Comparison of ENCODE assay signal across 22 cellular contexts in genomic region chr11:86932942-86933875, GRCh38. TPM values are rescaled to one million over a fixed set of nuclear protein-coding genes. Genes with fewer than 3 reads are reported as not detected.
A peak's percentile ranks its signal among the peaks of the same experiment; 100 is the strongest.
DNase-seq lines count a peak whose midpoint lies in the region; TF ChIP-seq lines count a peak whose summit lies in the region.
"Had no signal": no experiment of that assay in that cellular context is flagged by ENCODE, and none has a peak within 500 bp of the region (broad histone marks: within the 10 kb centered on the region; RNA-seq: fewer than 3 reads in every experiment).

No MANE protein-coding gene starts in this region.

- H3K36me3 Mint-ChIP-seq in nephron progenitor cell (ENCODE audit: low read depth): peaks cover 26% of the 10 kb centered on the region
- H3K36me3 Mint-ChIP-seq: memory B cell, natural killer cell had no signal

- H3K4me1 Mint-ChIP-seq in nephron progenitor cell: peaks cover 80% of the 10 kb centered on the region

- TF ChIP-seq POLR2A in uterus (IDR thresholded peaks at IDR 0.05): no peak

- H3K27ac ChIP-seq in cardiac muscle cell (peak overlapping the region; percentile 36), brain microvascular endothelial cell (peak overlapping the region; percentile 73), uterus (peak overlapping the region; percentile 65 to 68)
- H3K27ac ChIP-seq: psoas muscle had no signal

- intact Hi-C loops in cardiac septum (cut with DNase I): loop anchor here (10.0 kb wide), 1 partner anchor 492 kb away; no protein-coding TSS in a partner anchor
- intact Hi-C loops in uterus (cut with DNase I; ENCODE audit: low total_unique reads): no loop called here

- H3K36me3 ChIP-seq in cardiac muscle cell (no peaks in the 10 kb centered on the region), brain microvascular endothelial cell (replicated peaks) (no peaks in the 10 kb centered on the region), uterus (no peaks in the 10 kb centered on the region)
- H3K36me3 ChIP-seq: BE2C, upper lobe of left lung had no signal

- no peak for TF ChIP-seq CTCF in cardiac muscle cell (IDR thresholded peaks at IDR 0.05; ENCODE audit: low read depth, low read length)
- TF ChIP-seq CTCF in brain microvascular endothelial cell (IDR thresholded peaks at IDR 0.05; ENCODE audit: low read depth, low read length, missing control alignments): no peak
- TF ChIP-seq CTCF in nephron progenitor cell (IDR thresholded peaks at IDR 0.05): no peak
- no peak for TF ChIP-seq CTCF in uterus (IDR thresholded peaks at IDR 0.05)

- no peaks in the 10 kb centered on the region for H3K27me3 ChIP-seq in cardiac muscle cell
- no peaks in the 10 kb centered on the region for H3K27me3 ChIP-seq in brain microvascular endothelial cell (replicated peaks)
- no peaks in the 10 kb centered on the region for H3K27me3 ChIP-seq in uterus
- H3K27me3 ChIP-seq: BE2C, upper lobe of left lung had no signal

- H3K4me3 Mint-ChIP-seq in nephron progenitor cell: peak overlapping the region; percentile 43
- H3K4me3 Mint-ChIP-seq: dendritic cell treated with granulocyte-macrophage colony-stimulating factor and Interleukin-4, amounts not matched to agents 40 ng/mL and 50 ng/mL, for 4 days; memory B cell; natural killer cell had no signal

- DNase-seq in cardiac muscle cell (ENCODE audit: low read depth in 1 of 2, low spot score in 1 of 2): no peak
- no peak for DNase-seq in cardiac septum (ENCODE audit: low spot score)
- no peak for DNase-seq in brain microvascular endothelial cell
- DNase-seq in nephron progenitor cell: no peak
- no peak for DNase-seq in uterus
- no peak for DNase-seq in NCI-H524 treated with DMSO at 0.1 percent for 48 hours (lab: John Stamatoyannopoulos, UW)
- DNase-seq in NCI-H1105 treated with DMSO at 0.1 percent for 48 hours (lab: John Stamatoyannopoulos, UW): no peak
- no peak for DNase-seq in DMS153 (lab: John Stamatoyannopoulos, UW)
- DNase-seq: BE2C; DND-41; H7; hippocampal formation; natural killer cell; NCI-H1105; NCI-H510A treated with DMSO at 0.1 percent for 48 hours; psoas muscle; stimulated activated CD4-positive, alpha-beta T cell treated with anti-CD3 and anti-CD28 coated beads, Interleukin-4, amount 100 ng/mL, for 1 hour; stimulated activated naive CD8-positive, alpha-beta T cell treated with anti-CD3 and anti-CD28 coated beads, Interleukin-15, Interleukin-2, amounts not matched to agents 100 U/mL and 50 U/mL, for 24 hours; upper lobe of left lung had no signal

- no peaks in the 10 kb centered on the region for H3K27me3 Mint-ChIP-seq in nephron progenitor cell (ENCODE audit: low read depth, poor library complexity)

- in situ Hi-C loops in brain microvascular endothelial cell (cut with HindIII; ENCODE audit: low pct_ligation_motif_present, low sequenced_read_pairs): loop anchor here (25.0 kb wide), 1 partner anchor 354 kb away; no protein-coding TSS in a partner anchor

- H3K9me3 ChIP-seq in cardiac muscle cell (ENCODE audit: low read depth): no peaks in the 10 kb centered on the region
- H3K9me3 ChIP-seq in uterus: no peaks in the 10 kb centered on the region
- H3K9me3 ChIP-seq: BE2C, psoas muscle, upper lobe of left lung had no signal

- peaks cover 5% of the 10 kb centered on the region for H3K9me3 Mint-ChIP-seq in nephron progenitor cell
- H3K9me3 Mint-ChIP-seq: dendritic cell treated with granulocyte-macrophage colony-stimulating factor and Interleukin-4, amounts not matched to agents 40 ng/mL and 50 ng/mL, for 4 days; memory B cell; natural killer cell had no signal

- H3K4me3 ChIP-seq in cardiac muscle cell: no peak overlapping the region
- H3K4me3 ChIP-seq in brain microvascular endothelial cell (ENCODE audit: low read depth, low read length): no peak overlapping the region
- no peak overlapping the region for H3K4me3 ChIP-seq in uterus
- H3K4me3 ChIP-seq: psoas muscle, smooth muscle cell, upper lobe of left lung had no signal

- H3K27ac Mint-ChIP-seq in nephron progenitor cell: peak overlapping the region; percentile 97
- H3K27ac Mint-ChIP-seq: dendritic cell treated with granulocyte-macrophage colony-stimulating factor and Interleukin-4, amounts not matched to agents 40 ng/mL and 50 ng/mL, for 4 days had no signal

- H3K4me1 ChIP-seq in cardiac muscle cell (ENCODE audit: low read depth) (peaks cover 50% of the 10 kb centered on the region), uterus (peaks cover 7% of the 10 kb centered on the region in 2 donors)
- H3K4me1 ChIP-seq: BE2C had no signal

RNA-seq across cellular contexts. Expression of gene FZD4, which starts 22.0 kb away (rescaled TPM):
- total RNA-seq in cardiac muscle cell: 37.2 and 46.4 TPM in 2 replicates
- 18.8 and 19.3 TPM in 2 replicates for polyA plus RNA-seq in cardiac muscle cell
- 14.4 TPM for total RNA-seq in cardiac septum
- total RNA-seq in uterus: 10 to 100 TPM; 47.4 to 77.6 (median 49.4) TPM
